2 cellular contexts compared by ENCODE assay signal in the genomic region with DNA sequence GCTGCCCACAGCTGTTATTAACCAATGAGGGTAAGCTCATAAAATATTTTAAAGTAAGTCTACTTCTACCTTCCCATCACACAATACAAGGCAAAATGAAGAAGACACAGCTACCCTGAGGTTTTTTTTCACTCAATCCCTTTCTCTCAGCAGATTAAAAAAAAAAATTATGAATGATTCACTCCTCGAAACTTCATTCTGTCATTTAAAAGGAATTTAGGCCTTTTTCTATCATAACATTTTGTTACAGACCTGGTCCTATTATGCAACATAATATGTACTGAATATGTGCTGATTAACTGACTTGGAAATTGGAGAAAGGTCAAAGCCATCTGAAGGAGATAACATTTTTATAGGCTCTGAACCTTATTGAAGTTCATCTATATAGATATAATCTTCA.
TF ChIP-seq lines count a peak whose summit lies in the region.

No MANE protein-coding gene starts in this region.

TF ChIP-seq in WTC11, 78 proteins besides CTCF, POLR2A, EP300 and RAD21 (continued from another document):
- TF ChIP-seq, protein P1, sequence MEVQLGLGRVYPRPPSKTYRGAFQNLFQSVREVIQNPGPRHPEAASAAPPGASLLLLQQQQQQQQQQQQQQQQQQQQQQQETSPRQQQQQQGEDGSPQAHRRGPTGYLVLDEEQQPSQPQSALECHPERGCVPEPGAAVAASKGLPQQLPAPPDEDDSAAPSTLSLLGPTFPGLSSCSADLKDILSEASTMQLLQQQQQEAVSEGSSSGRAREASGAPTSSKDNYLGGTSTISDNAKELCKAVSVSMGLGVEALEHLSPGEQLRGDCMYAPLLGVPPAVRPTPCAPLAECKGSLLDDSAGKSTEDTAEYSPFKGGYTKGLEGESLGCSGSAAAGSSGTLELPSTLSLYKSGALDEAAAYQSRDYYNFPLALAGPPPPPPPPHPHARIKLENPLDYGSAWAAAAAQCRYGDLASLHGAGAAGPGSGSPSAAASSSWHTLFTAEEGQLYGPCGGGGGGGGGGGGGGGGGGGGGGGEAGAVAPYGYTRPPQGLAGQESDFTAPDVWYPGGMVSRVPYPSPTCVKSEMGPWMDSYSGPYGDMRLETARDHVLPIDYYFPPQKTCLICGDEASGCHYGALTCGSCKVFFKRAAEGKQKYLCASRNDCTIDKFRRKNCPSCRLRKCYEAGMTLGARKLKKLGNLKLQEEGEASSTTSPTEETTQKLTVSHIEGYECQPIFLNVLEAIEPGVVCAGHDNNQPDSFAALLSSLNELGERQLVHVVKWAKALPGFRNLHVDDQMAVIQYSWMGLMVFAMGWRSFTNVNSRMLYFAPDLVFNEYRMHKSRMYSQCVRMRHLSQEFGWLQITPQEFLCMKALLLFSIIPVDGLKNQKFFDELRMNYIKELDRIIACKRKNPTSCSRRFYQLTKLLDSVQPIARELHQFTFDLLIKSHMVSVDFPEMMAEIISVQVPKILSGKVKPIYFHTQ (CRISPR knock-in tag; IDR thresholded peaks at IDR 0.05), result no peak
- TF ChIP-seq ZNF219 (CRISPR knock-in tag; IDR thresholded peaks at IDR 0.05; ENCODE audit: borderline replicate concordance) (no peak), ELF4 (CRISPR knock-in tag; IDR thresholded peaks at IDR 0.05; ENCODE audit: low read depth) (no peak), TCF7 (CRISPR knock-in tag; IDR thresholded peaks at IDR 0.05; ENCODE audit: low read depth) (no peak), ZNF121 (CRISPR knock-in tag; IDR thresholded peaks at IDR 0.05) (no peak), MXD4 (CRISPR knock-in tag; IDR thresholded peaks at IDR 0.05; ENCODE audit: borderline replicate concordance) (no peak), RORB (CRISPR knock-in tag; IDR thresholded peaks at IDR 0.05) (no peak), OVOL2 (CRISPR knock-in tag; IDR thresholded peaks at IDR 0.05; ENCODE audit: borderline replicate concordance) (no peak), RELA (CRISPR knock-in tag; IDR thresholded peaks at IDR 0.05; ENCODE audit: borderline replicate concordance) (no peak), JUN (CRISPR knock-in tag; IDR thresholded peaks at IDR 0.05) (no peak), CREM (CRISPR knock-in tag; IDR thresholded peaks at IDR 0.05) (no peak), SOX15 (CRISPR knock-in tag; IDR thresholded peaks at IDR 0.05) (no peak), ZNF423 (CRISPR knock-in tag; IDR thresholded peaks at IDR 0.05) (no peak)
- TF ChIP-seq, protein P2, sequence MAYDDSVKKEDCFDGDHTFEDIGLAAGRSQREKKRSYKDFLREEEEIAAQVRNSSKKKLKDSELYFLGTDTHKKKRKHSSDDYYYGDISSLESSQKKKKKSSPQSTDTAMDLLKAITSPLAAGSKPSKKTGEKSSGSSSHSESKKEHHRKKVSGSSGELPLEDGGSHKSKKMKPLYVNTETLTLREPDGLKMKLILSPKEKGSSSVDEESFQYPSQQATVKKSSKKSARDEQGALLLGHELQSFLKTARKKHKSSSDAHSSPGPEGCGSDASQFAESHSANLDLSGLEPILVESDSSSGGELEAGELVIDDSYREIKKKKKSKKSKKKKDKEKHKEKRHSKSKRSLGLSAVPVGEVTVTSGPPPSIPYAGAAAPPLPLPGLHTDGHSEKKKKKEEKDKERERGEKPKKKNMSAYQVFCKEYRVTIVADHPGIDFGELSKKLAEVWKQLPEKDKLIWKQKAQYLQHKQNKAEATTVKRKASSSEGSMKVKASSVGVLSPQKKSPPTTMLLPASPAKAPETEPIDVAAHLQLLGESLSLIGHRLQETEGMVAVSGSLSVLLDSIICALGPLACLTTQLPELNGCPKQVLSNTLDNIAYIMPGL (CRISPR knock-in tag; IDR thresholded peaks at IDR 0.05), result no peak
- TF ChIP-seq, protein P3, sequence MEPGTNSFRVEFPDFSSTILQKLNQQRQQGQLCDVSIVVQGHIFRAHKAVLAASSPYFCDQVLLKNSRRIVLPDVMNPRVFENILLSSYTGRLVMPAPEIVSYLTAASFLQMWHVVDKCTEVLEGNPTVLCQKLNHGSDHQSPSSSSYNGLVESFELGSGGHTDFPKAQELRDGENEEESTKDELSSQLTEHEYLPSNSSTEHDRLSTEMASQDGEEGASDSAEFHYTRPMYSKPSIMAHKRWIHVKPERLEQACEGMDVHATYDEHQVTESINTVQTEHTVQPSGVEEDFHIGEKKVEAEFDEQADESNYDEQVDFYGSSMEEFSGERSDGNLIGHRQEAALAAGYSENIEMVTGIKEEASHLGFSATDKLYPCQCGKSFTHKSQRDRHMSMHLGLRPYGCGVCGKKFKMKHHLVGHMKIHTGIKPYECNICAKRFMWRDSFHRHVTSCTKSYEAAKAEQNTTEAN (CRISPR knock-in tag; IDR thresholded peaks at IDR 0.05), result no peak
- TF ChIP-seq, protein P4, sequence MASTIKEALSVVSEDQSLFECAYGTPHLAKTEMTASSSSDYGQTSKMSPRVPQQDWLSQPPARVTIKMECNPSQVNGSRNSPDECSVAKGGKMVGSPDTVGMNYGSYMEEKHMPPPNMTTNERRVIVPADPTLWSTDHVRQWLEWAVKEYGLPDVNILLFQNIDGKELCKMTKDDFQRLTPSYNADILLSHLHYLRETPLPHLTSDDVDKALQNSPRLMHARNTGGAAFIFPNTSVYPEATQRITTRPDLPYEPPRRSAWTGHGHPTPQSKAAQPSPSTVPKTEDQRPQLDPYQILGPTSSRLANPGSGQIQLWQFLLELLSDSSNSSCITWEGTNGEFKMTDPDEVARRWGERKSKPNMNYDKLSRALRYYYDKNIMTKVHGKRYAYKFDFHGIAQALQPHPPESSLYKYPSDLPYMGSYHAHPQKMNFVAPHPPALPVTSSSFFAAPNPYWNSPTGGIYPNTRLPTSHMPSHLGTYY (CRISPR knock-in tag; IDR thresholded peaks at IDR 0.05), result no peak

TF ChIP-seq in HEK293T, 16 proteins besides CTCF, POLR2A, EP300 and RAD21 (continued from another document):
- TF ChIP-seq ARNT (IDR thresholded peaks at IDR 0.05) (no peak), TARDBP (IDR thresholded peaks at IDR 0.05) (no peak), ZNF384 (IDR thresholded peaks at IDR 0.05) (no peak), NFRKB (IDR thresholded peaks at IDR 0.05) (no peak)
- TF ChIP-seq, protein P5, sequence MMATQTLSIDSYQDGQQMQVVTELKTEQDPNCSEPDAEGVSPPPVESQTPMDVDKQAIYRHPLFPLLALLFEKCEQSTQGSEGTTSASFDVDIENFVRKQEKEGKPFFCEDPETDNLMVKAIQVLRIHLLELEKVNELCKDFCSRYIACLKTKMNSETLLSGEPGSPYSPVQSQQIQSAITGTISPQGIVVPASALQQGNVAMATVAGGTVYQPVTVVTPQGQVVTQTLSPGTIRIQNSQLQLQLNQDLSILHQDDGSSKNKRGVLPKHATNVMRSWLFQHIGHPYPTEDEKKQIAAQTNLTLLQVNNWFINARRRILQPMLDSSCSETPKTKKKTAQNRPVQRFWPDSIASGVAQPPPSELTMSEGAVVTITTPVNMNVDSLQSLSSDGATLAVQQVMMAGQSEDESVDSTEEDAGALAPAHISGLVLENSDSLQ (IDR thresholded peaks at IDR 0.05), result no peak
